Comparison of ENCODE assay signal across 18 cellular contexts in genomic region chr15:22988811-22989210, GRCh38. TPM values are rescaled to one million over a fixed set of nuclear protein-coding genes. Genes with fewer than 3 reads are reported as not detected.
DNase-seq lines count a peak whose midpoint lies in the region; ATAC-seq and TF ChIP-seq lines count a peak whose summit lies in the region.
"Had no signal": no experiment of that assay in that cellular context is flagged by ENCODE, and none has a peak within 500 bp of the region (broad histone marks: within the 10 kb centered on the region; RNA-seq: fewer than 3 reads in every experiment).

No MANE protein-coding gene starts in this region.

- H3K9me3 ChIP-seq in RWPE2 (ENCODE audit: severe bottlenecking) (no peaks in the 10 kb centered on the region), trophoblast cell (ENCODE audit: insufficient read depth, low read depth, low read length) (no peaks in the 10 kb centered on the region), spleen (no peaks in the 10 kb centered on the region)

- no peak for ATAC-seq in RWPE2 (ENCODE audit: low read depth)
- ATAC-seq: GM12878, GM23338, HCT116 had no signal

- H3K23ac ChIP-seq in mesendoderm (ENCODE audit: low read length) (no peak overlapping the region), trophoblast cell (ENCODE audit: low read length) (no peak overlapping the region)

- H4K12ac ChIP-seq in trophoblast cell (ENCODE audit: low read depth, low read length), result no peak overlapping the region

- H2BK5ac ChIP-seq in mesendoderm (ENCODE audit: low read length), result no peak overlapping the region
- no peak overlapping the region for H2BK5ac ChIP-seq in trophoblast cell (ENCODE audit: low read depth, low read length, poor library complexity)

- H3K4ac ChIP-seq in mesendoderm (ENCODE audit: low read depth, low read length), result no peak overlapping the region
- no peak overlapping the region for H3K4ac ChIP-seq in trophoblast cell (ENCODE audit: low read depth, low read length)

- no CpG with 5 or more reads among the region's 7 CpGs for WGBS in mesendoderm (ENCODE audit: extremely low coverage, insufficient coverage, low lambda C conversion rate)
- WGBS in trophoblast cell (ENCODE audit: extremely low coverage, insufficient coverage, insufficient read length), result no CpG with 5 or more reads among the region's 7 CpGs
- WGBS in spleen, 5 donors, result 89 to 95% (median 93%) methylated on average over 7 of the region's 7 CpGs

- no peak overlapping the region for H2BK12ac ChIP-seq in trophoblast cell (ENCODE audit: low read length)

- no peak overlapping the region for H4K5ac ChIP-seq in mesendoderm (ENCODE audit: low read length)

- H3K18ac ChIP-seq in mesendoderm (ENCODE audit: low read length) (no peak overlapping the region), trophoblast cell (ENCODE audit: low read length) (no peak overlapping the region)

- DNase-seq in RWPE2 (ENCODE audit: low spot score), result peak; percentile 40
- DNase-seq in mesendoderm, result peak; percentile 35
- DNase-seq in trophoblast cell, result peak; percentile 91 to 94
- DNase-seq in spleen, result peak; percentile 29
- DNase-seq in stimulated activated CD4-positive, alpha-beta T cell treated with anti-CD3 and anti-CD28 coated beads, Interleukin-4, amount 100 ng/mL, for 1 hour, result no peak
- DNase-seq in stimulated activated CD4-positive, alpha-beta T cell treated with anti-CD3 and anti-CD28 coated beads, Interleukin-15, amount 100 ng/mL, for 24 hours, result no peak
- no peak for DNase-seq in NCI-H1694 treated with DMSO at 0.1 percent for 48 hours (lab: John Stamatoyannopoulos, UW)
- DNase-seq: C1 segment of cervical spinal cord; Calu3; CD4-positive, alpha-beta memory T cell; COR-L47; DMS153; DND-41; GDM1; H9 had no signal

- no peak overlapping the region for H4K91ac ChIP-seq in trophoblast cell (ENCODE audit: low read depth, low read length)

- H3K79me2 ChIP-seq in mesendoderm (ENCODE audit: control insufficient read depth, insufficient read depth, low read length) (no peaks in the 10 kb centered on the region), trophoblast cell (ENCODE audit: control insufficient read depth, insufficient read depth, low read length, poor library complexity) (no peaks in the 10 kb centered on the region)

- H3K27me3 ChIP-seq in RWPE2 (ENCODE audit: insufficient read depth, poor library complexity, severe bottlenecking) (no peaks in the 10 kb centered on the region), mesendoderm (ENCODE audit: insufficient read depth, low read length, poor library complexity) (no peaks in the 10 kb centered on the region), trophoblast cell (ENCODE audit: insufficient read depth, low read length) (no peaks in the 10 kb centered on the region), spleen (replicated peaks in 1 of 7) (no peaks in the 10 kb centered on the region)

- H3K4me1 ChIP-seq in RWPE2 (ENCODE audit: insufficient read depth, poor library complexity, severe bottlenecking) (no peaks in the 10 kb centered on the region), mesendoderm (ENCODE audit: control insufficient read depth, low read depth, low read length) (no peaks in the 10 kb centered on the region), trophoblast cell (ENCODE audit: control insufficient read depth in 1 of 2, insufficient read depth in 2 of 2, low read length in 2 of 2) (peaks cover 4 to 11% of the 10 kb centered on the region in 2 experiments), spleen (no peaks in the 10 kb centered on the region)

- H3K4me2 ChIP-seq in mesendoderm (ENCODE audit: low read length) (no peak overlapping the region), trophoblast cell (ENCODE audit: low read length) (no peak overlapping the region)
- H3K4me2 ChIP-seq: GM23338 had no signal

- intact Hi-C loops in spleen (cut with DNase I; ENCODE audit: low total_unique reads), result loop anchor here (10.0 kb wide), 1 partner anchor 46 kb away; the partner anchor contains the start of gene TUBGCP5

- H3K79me1 ChIP-seq in mesendoderm (ENCODE audit: low read length) (no peaks in the 10 kb centered on the region), trophoblast cell (ENCODE audit: low read length) (no peaks in the 10 kb centered on the region)

- H3K4me3 ChIP-seq in RWPE2 (ENCODE audit: severe bottlenecking) (no peak overlapping the region), mesendoderm (ENCODE audit: low read length) (no peak overlapping the region), trophoblast cell (ENCODE audit: low read depth, low read length) (no peak overlapping the region), spleen (no peak overlapping the region)
- H3K4me3 ChIP-seq: GM12878, GM23338 had no signal

- no peak for TF ChIP-seq CTCF in RWPE2 (IDR thresholded peaks at IDR 0.05; ENCODE audit: poor library complexity, severe bottlenecking)
- TF ChIP-seq CTCF in spleen (IDR thresholded peaks at IDR 0.05 in 8 of 11, conservative IDR thresholded peaks at IDR 0.05 in 3 of 11), result no peak

- H3K27ac ChIP-seq in RWPE2 (ENCODE audit: poor library complexity, severe bottlenecking) (no peak overlapping the region), mesendoderm (ENCODE audit: low read depth, low read length) (no peak overlapping the region), trophoblast cell (ENCODE audit: low read depth, low read length) (no peak overlapping the region), spleen (no peak overlapping the region)

- no peak overlapping the region for H4K8ac ChIP-seq in mesendoderm (ENCODE audit: low read depth, low read length)
- no peak overlapping the region for H4K8ac ChIP-seq in trophoblast cell (ENCODE audit: low read depth, low read length)

- no peak overlapping the region for H2AFZ ChIP-seq in trophoblast cell (ENCODE audit: insufficient read depth, low read length, poor library complexity)
- H2AFZ ChIP-seq: GM23338 had no signal

- no peak overlapping the region for H2AK5ac ChIP-seq in mesendoderm (ENCODE audit: low read length)
- no peak overlapping the region for H2AK5ac ChIP-seq in trophoblast cell (ENCODE audit: low read length)

- no peak overlapping the region for H3K56ac ChIP-seq in mesendoderm (ENCODE audit: low read length)

- no peak for TF ChIP-seq POLR2A in spleen (IDR thresholded peaks at IDR 0.05)

- no peak overlapping the region for H2BK15ac ChIP-seq in mesendoderm (replicated peaks; ENCODE audit: low read depth)

- H2BK120ac ChIP-seq in mesendoderm (ENCODE audit: low read depth, low read length) (no peak overlapping the region), trophoblast cell (ENCODE audit: insufficient read depth, low read length, poor library complexity) (no peak overlapping the region)

- peaks cover 2% of the 10 kb centered on the region; the same call in 1 of the 2 replicates for H3K36me3 ChIP-seq in RWPE2 (ENCODE audit: low read depth)
- no peaks in the 10 kb centered on the region for H3K36me3 ChIP-seq in mesendoderm (ENCODE audit: control insufficient read depth, insufficient read depth, low read length)
- H3K36me3 ChIP-seq in trophoblast cell (ENCODE audit: control insufficient read depth in 1 of 2, insufficient read depth in 2 of 2, low read length in 2 of 2), result no peaks in the 10 kb centered on the region
- H3K36me3 ChIP-seq in spleen, result peaks cover 0 to 9% (median 3%) of the 10 kb centered on the region in 6 donors

- H3K9ac ChIP-seq in mesendoderm (ENCODE audit: low read length) (no peak overlapping the region), trophoblast cell (ENCODE audit: low read length) (no peak overlapping the region)

- no peak overlapping the region for H3K14ac ChIP-seq in trophoblast cell (ENCODE audit: low read length)

RNA-seq across cellular contexts. Expression of gene CYFIP1, which starts 8.6 kb away (rescaled TPM):
- polyA plus RNA-seq in mesendoderm (2013, experiment 1 of 2), result 41.4 TPM
- polyA plus RNA-seq in mesendoderm (2013, experiment 2 of 2), result 43.9 TPM
- 58.6 and 59.7 TPM in 2 replicates for polyA plus RNA-seq in trophoblast cell (2013)
- 100 to 1,000 TPM in 3 of 7 donors, 10 to 100 TPM in 4; 75.2 to 139 (median 90.6) TPM for total RNA-seq in spleen
- polyA plus RNA-seq in spleen, result 10 to 100 TPM; 11.5 to 30.3 (median 14.2) TPM

RNA-seq across cellular contexts. Expression of gene TUBGCP5, which starts 50.6 kb away (rescaled TPM):
- 14.1 TPM for polyA plus RNA-seq in mesendoderm (2013, experiment 1 of 2)
- polyA plus RNA-seq in mesendoderm (2013, experiment 2 of 2), result 13.3 TPM
- 9.0 and 9.2 TPM in 2 replicates for polyA plus RNA-seq in trophoblast cell (2013)
- total RNA-seq in spleen, result 10 to 100 TPM; 15.5 to 27.5 (median 19.5) TPM
- polyA plus RNA-seq in spleen, result 1 to 10 TPM; 4.6 to 7.0 (median 6.9) TPM

Comparison
In these comparisons a context has a peak if more than half of its experiments do, and no peak if none do; other contexts are left out.
1. DNase-seq: peak in RWPE2 (single experiment), mesendoderm (single experiment), trophoblast cell (2 of 2) and spleen (single experiment); none in stimulated activated CD4-positive, alpha-beta T cell treated with anti-CD3 and anti-CD28 coated beads, Interleukin-4, amount 100 ng/mL, for 1 hour (single experiment), stimulated activated CD4-positive, alpha-beta T cell treated with anti-CD3 and anti-CD28 coated beads, Interleukin-15, amount 100 ng/mL, for 24 hours (single experiment) and NCI-H1694 treated with DMSO at 0.1 percent for 48 hours (single experiment).